9 cellular contexts compared by ENCODE assay signal in the genomic region with DNA sequence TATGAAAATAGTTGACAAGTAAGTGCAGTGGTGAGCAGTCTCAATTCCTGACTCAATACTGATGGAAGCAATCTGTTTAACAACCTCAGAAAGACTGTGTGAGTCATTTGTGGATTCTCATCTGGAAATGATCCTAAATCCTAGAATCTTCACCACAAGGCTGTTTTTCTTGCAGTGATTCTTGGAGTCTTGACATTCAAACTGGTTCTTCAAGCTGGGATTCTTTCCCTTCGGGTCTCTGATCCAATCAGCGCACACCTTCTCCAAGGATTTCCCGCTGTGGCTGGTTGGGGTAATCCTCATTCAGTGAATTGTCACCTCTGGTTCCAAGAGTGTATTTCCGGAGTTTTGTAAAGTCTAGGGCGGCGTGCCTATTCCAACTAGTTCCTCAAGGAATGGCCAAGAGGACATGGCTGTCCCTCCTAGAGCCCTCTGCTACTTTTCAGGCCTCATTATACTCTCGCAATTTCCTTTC. TPM values are rescaled to one million over a fixed set of nuclear protein-coding genes. Genes with fewer than 3 reads are reported as not detected.
DNase-seq lines count a peak whose midpoint lies in the region; ATAC-seq, FAIRE-seq and TF ChIP-seq lines count a peak whose summit lies in the region.
"Had no signal": no experiment of that assay in that cellular context is flagged by ENCODE, and none has a peak within 500 bp of the region (broad histone marks: within the 10 kb centered on the region; RNA-seq: fewer than 3 reads in every experiment).

No MANE protein-coding gene starts in this region.

- no peak overlapping the region for H3K27ac ChIP-seq in CD8-positive, alpha-beta T cell (ENCODE audit: low read depth, low read length)
- H3K27ac ChIP-seq in K562 (ENCODE audit: extremely low read depth, low read depth, low read length) (no peak overlapping the region), ovary (no peak overlapping the region), tibial artery (no peak overlapping the region)

- H3K4me2 ChIP-seq in K562 (ENCODE audit: insufficient read depth, low read length): no peak overlapping the region

- ATAC-seq in CD8-positive, alpha-beta T cell: peak; percentile 1
- peak; percentile 7 for ATAC-seq in HG02571 (IDR thresholded peaks at IDR 0.05; ENCODE audit: unreplicated experiment)
- peak; percentile 18; the same call in 2 of the 3 replicates for ATAC-seq in K562

- H3K4me3 Mint-ChIP-seq in CD8-positive, alpha-beta T cell: no peak overlapping the region
- H3K4me3 Mint-ChIP-seq in mesothelial cell of epicardium: no peak overlapping the region

- no peaks in the 10 kb centered on the region for H3K9me1 ChIP-seq in K562 (ENCODE audit: control insufficient read depth, insufficient read depth, low read length)

- no peaks in the 10 kb centered on the region for H3K79me2 ChIP-seq in K562 (ENCODE audit: control insufficient read depth, insufficient read depth, low read length)

- peaks cover 15% of the 10 kb centered on the region for H3K4me1 ChIP-seq in CD8-positive, alpha-beta T cell (ENCODE audit: insufficient read depth, low read length)
- peaks cover 7 to 18% of the 10 kb centered on the region in 2 experiments; a peak in 3 of 5 replicates for H3K4me1 ChIP-seq in K562 (replicated peaks in 1 of 2; ENCODE audit: control insufficient read depth in 2 of 2, insufficient read depth in 2 of 2, low read length in 2 of 2)
- H3K4me1 ChIP-seq in ovary (ENCODE audit: insufficient read depth): no peaks in the 10 kb centered on the region
- H3K4me1 ChIP-seq in tibial artery: no peaks in the 10 kb centered on the region

- CTCF ChIA-PET in CD8-positive, alpha-beta T cell (lab: Charles Lee): interaction anchor here (0.6 to 6.4 kb wide), 20 partner anchors 9 to 134 kb away, joined by 3 to 102 read pairs (median 6); partner anchors contain the start of gene SLC2A3
- CTCF ChIA-PET in K562 (lab: Yijun Ruan, JAX; ENCODE audit: low intra/inter-chr PET ratio): interaction anchor here (1.2 to 3.6 kb wide), 4 partner anchors 59 to 135 kb away, joined by 5 to 23 read pairs (median 10); partner anchors contain the start of gene SLC2A3

- no peak overlapping the region for H3K27ac Mint-ChIP-seq in CD8-positive, alpha-beta T cell
- peak overlapping the region; percentile 51 for H3K27ac Mint-ChIP-seq in mesothelial cell of epicardium
- H3K27ac Mint-ChIP-seq: activated T-helper 2 cell treated with anti-CD3 and anti-CD28 coated beads, Interferon-gamma antibody, Interleukin-2, Interleukin-4, amounts not matched to agents 10 μg/mL and 5 μg/mL and 100 μg/mL, durations not matched to agents 14 hours and 24 hours and 36 hours had no signal

- peaks cover 19% of the 10 kb centered on the region for H3K4me1 Mint-ChIP-seq in CD8-positive, alpha-beta T cell (ENCODE audit: low read depth)
- peaks cover 22% of the 10 kb centered on the region for H3K4me1 Mint-ChIP-seq in mesothelial cell of epicardium

- no peak overlapping the region for H3K4me3 ChIP-seq in CD8-positive, alpha-beta T cell (ENCODE audit: low read depth, low read length)
- H3K4me3 ChIP-seq in K562 (no peak overlapping the region), ovary (no peak overlapping the region), tibial artery (no peak overlapping the region)

- intact Hi-C loops in CD8-positive, alpha-beta T cell (cut with DNase I, micrococcal nuclease): loop anchor here (1.0 to 5.0 kb wide), 7 partner anchors 24 to 134 kb away; partner anchors contain the start of gene C3AR1 (in 1 of the 2)
- intact Hi-C loops in K562 (cut with micrococcal nuclease) (loop anchor here (1.0 to 2.0 kb wide), 3 partner anchors 34 to 134 kb away; no protein-coding TSS in a partner anchor), ovary (cut with DNase I) (loop anchor here in 3 of 4 donors (5.0 to 10.0 kb wide), 3 partner anchors 57 to 137 kb away; partner anchors contain the start of gene SLC2A3 (in 3 of the 3)), tibial artery (cut with DNase I; ENCODE audit: low total_unique reads) (loop anchor here (5.0 kb wide), 2 partner anchors 57 to 132 kb away; partner anchors contain the start of gene SLC2A3)

- no peak for FAIRE-seq in K562 (lab: Jason Lieb, UNC)

- no peak for DNase-seq in CD8-positive, alpha-beta T cell
- DNase-seq in K562 (ENCODE audit: extremely low read depth in 1 of 4, low spot score in 3 of 4) (peak in 1 of 4 experiments; percentile 7), mesothelial cell of epicardium (ENCODE audit: low spot score in 2 of 2, unreplicated experiment in 2 of 2) (no peak), ovary (no peak), tibial artery (no peak), KG1 (lab: John Stamatoyannopoulos, UW) (no peak), DMS 273 (lab: John Stamatoyannopoulos, UW; ENCODE audit: unreplicated experiment) (no peak)

- H3K9me3 ChIP-seq in CD8-positive, alpha-beta T cell (ENCODE audit: low read length): no peaks in the 10 kb centered on the region
- H3K9me3 ChIP-seq in K562 (replicated peaks; ENCODE audit: control insufficient read depth, insufficient read depth, low read depth, low read length) (no peaks in the 10 kb centered on the region), ovary (no peaks in the 10 kb centered on the region), tibial artery (no peaks in the 10 kb centered on the region)

- in situ Hi-C loops in K562 (cut with MboI): loop anchor here (5.0 kb wide), 2 partner anchors 62 to 137 kb away; no protein-coding TSS in a partner anchor

- TF ChIP-seq RAD21 in K562 (CRISPR knock-in tag; conservative IDR thresholded peaks at IDR 0.05 in 1 of 2, IDR thresholded peaks at IDR 0.05 in 1 of 2): no peak

- WGBS in K562 (ENCODE audit: insufficient coverage, low coverage, missing lambda C conversion rate): 22% methylated on average over 5 of the region's 7 CpGs
- WGBS in ovary, 3 donors: 58 to 73% (median 61%) methylated on average over 7 of the region's 7 CpGs

- H3K27me3 Mint-ChIP-seq in CD8-positive, alpha-beta T cell (ENCODE audit: low read depth): no peaks in the 10 kb centered on the region
- no peaks in the 10 kb centered on the region for H3K27me3 Mint-ChIP-seq in mesothelial cell of epicardium (ENCODE audit: low read depth)

- TF ChIP-seq POLR2A in K562 (conservative IDR thresholded peaks at IDR 0.05) (no peak), ovary (IDR thresholded peaks at IDR 0.05) (no peak)

- TF ChIP-seq EP300 in K562 (IDR thresholded peaks at IDR 0.05; ENCODE audit: low read length) (no peak), ovary (IDR thresholded peaks at IDR 0.05) (no peak)

- no peak overlapping the region for H2AFZ ChIP-seq in K562 (ENCODE audit: low read depth, low read length)

- no peaks in the 10 kb centered on the region for H3K36me3 Mint-ChIP-seq in CD8-positive, alpha-beta T cell
- peaks cover 4% of the 10 kb centered on the region for H3K36me3 Mint-ChIP-seq in mesothelial cell of epicardium

- no peak for TF ChIP-seq CTCF in CD8-positive, alpha-beta T cell (IDR thresholded peaks at IDR 0.05)
- TF ChIP-seq CTCF in K562 (IDR thresholded peaks at IDR 0.05 in 2 of 3, conservative IDR thresholded peaks at IDR 0.05 in 1 of 3; ENCODE audit: insufficient read depth in 2 of 3, low read depth in 1 of 3, low read length in 3 of 3) (no peak), mesothelial cell of epicardium (IDR thresholded peaks at IDR 0.05; ENCODE audit: unreplicated experiment) (no peak), ovary (IDR thresholded peaks at IDR 0.05) (no peak), tibial artery (IDR thresholded peaks at IDR 0.05) (no peak)

- no TSS peak for BruUV-seq in K562 (replicated peaks; lab: Mats Ljungman, UMichigan)

- H3K9me3 Mint-ChIP-seq in CD8-positive, alpha-beta T cell: no peaks in the 10 kb centered on the region
- peaks cover 18% of the 10 kb centered on the region for H3K9me3 Mint-ChIP-seq in mesothelial cell of epicardium

- H3K27me3 ChIP-seq in CD8-positive, alpha-beta T cell (ENCODE audit: insufficient read depth, low read length): no peaks in the 10 kb centered on the region
- H3K27me3 ChIP-seq in K562 (ENCODE audit: control insufficient read depth in 2 of 2, insufficient read depth in 2 of 2, low read length in 2 of 2) (no peaks in the 10 kb centered on the region), ovary (no peaks in the 10 kb centered on the region), tibial artery (no peaks in the 10 kb centered on the region)

- no peaks in the 10 kb centered on the region for H4K20me1 ChIP-seq in K562 (replicated peaks; ENCODE audit: control insufficient read depth, insufficient read depth, low read length)

- no peak overlapping the region for H3K9ac ChIP-seq in K562 (ENCODE audit: insufficient read depth in 1 of 2, low read depth in 2 of 2, low read length in 2 of 2)

- no peaks in the 10 kb centered on the region for H3K36me3 ChIP-seq in CD8-positive, alpha-beta T cell (ENCODE audit: insufficient read depth, low read length)
- H3K36me3 ChIP-seq in K562 (ENCODE audit: control insufficient read depth, insufficient read depth, low read length) (no peaks in the 10 kb centered on the region), ovary (no peaks in the 10 kb centered on the region), tibial artery (no peaks in the 10 kb centered on the region)

- POLR2A ChIA-PET in CD8-positive, alpha-beta T cell (lab: Charles Lee): interaction anchor here (0.8 to 1.4 kb wide), 7 partner anchors 34 to 135 kb away, joined by 3 to 14 read pairs (median 6); partner anchors contain the start of gene SLC2A3
- POLR2A ChIA-PET in K562 (lab: Yijun Ruan, JAX): interaction anchor here (3.2 kb wide), 1 partner anchor 61 kb away, joined by 26 read pairs; no protein-coding TSS in a partner anchor

RNA-seq across cellular contexts. Expression of gene FOXJ2, which starts 37.7 kb away (rescaled TPM):
- 10 to 100 TPM; 38.9 to 39.3 TPM for total RNA-seq in CD8-positive, alpha-beta T cell
- 4.7 and 7.3 TPM in 2 replicates for total RNA-seq in K562 (2011; cell fraction: chromatin; rRNA removed; ENCODE audit: low replicate concordance)
- total RNA-seq in K562 (2011; cell fraction: nucleolus; rRNA removed): 4.7 and 4.9 TPM in 2 replicates
- 4.8 and 7.8 TPM in 2 replicates for total RNA-seq in K562 (2011; cell fraction: nucleoplasm; rRNA removed)
- total RNA-seq in K562 (2014; rRNA removed) (2.9 and 4.0 TPM in 2 replicates), K562 (2014; rRNA removed; fragmentation: Illumina TruSeq; extraction: Trizol) (1.9 and 2.1 TPM in 2 replicates), K562 (2015; rRNA removed; fragmentation: Illumina TruSeq; extraction: Trizol) (2.4 and 2.5 TPM in 2 replicates), K562 (2021) (6.6 and 6.8 TPM in 2 replicates), mesothelial cell of epicardium (16.1 to 16.7 TPM (median 16.7 TPM) in 3 replicates), ovary (10 to 100 TPM; 10.5 to 30.8 (median 28.3) TPM)
- polyA plus RNA-seq in K562 (2011; rRNA removed) (2.3 and 3.2 TPM in 2 replicates), K562 (2014; fragmentation: Illumina TruSeq; extraction: Trizol) (5.7 and 7.5 TPM in 2 replicates), K562 (2014; fragmentation: Nextera tagmentation; extraction: Ambion mirVana) (1 to 10 TPM; 1.0 to 1.1 TPM), K562 (2014; rRNA removed) (3.7 and 4.2 TPM in 2 replicates), ovary (10 to 100 TPM; 16.8 to 32.1 TPM)
- polyA plus RNA-seq in K562 (2011; cell fraction: cytosol; rRNA removed): 1.6 and 2.1 TPM in 2 replicates
- polyA plus RNA-seq in K562 (2011; cell fraction: nucleus; rRNA removed): 4.8 and 7.3 TPM in 2 replicates
- 5.1 and 6.6 TPM in 2 replicates for polyA plus RNA-seq in K562 (2012)
- 2.2 TPM in 2 replicates for polyA minus RNA-seq in K562 (2011; rRNA and poly(A)+ RNA removed)
- polyA minus RNA-seq in K562 (2011; cell fraction: cytosol; rRNA and poly(A)+ RNA removed): 2.2 and 3.4 TPM in 2 replicates
- 1.6 and 2.4 TPM in 2 replicates for polyA minus RNA-seq in K562 (2011; cell fraction: nucleus; rRNA and poly(A)+ RNA removed)

RNA-seq across cellular contexts. Expression of gene SLC2A3, which starts 58.8 kb away (rescaled TPM):
- total RNA-seq in CD8-positive, alpha-beta T cell: 1,000 to 10,000 TPM; 1,170 to 1,193 TPM
- 809 and 942 TPM in 2 replicates for total RNA-seq in K562 (2011; cell fraction: chromatin; rRNA removed; ENCODE audit: low replicate concordance)
- total RNA-seq in K562 (2011; cell fraction: nucleolus; rRNA removed): 602 and 714 TPM in 2 replicates
- total RNA-seq in K562 (2011; cell fraction: nucleoplasm; rRNA removed): 822 and 830 TPM in 2 replicates
- total RNA-seq in K562 (2014; rRNA removed) (64.0 and 67.3 TPM in 2 replicates), K562 (2014; rRNA removed; fragmentation: Illumina TruSeq; extraction: Trizol) (119 and 138 TPM in 2 replicates), K562 (2015; rRNA removed; fragmentation: Illumina TruSeq; extraction: Trizol) (78.9 and 86.3 TPM in 2 replicates), K562 (2021) (140 and 161 TPM in 2 replicates), mesothelial cell of epicardium (170 to 186 TPM (median 186 TPM) in 3 replicates), ovary (100 to 1,000 TPM in 1 of 7 donors, 10 to 100 TPM in 6; 24.0 to 100 (median 34.8) TPM)
- polyA plus RNA-seq in K562 (2011; rRNA removed) (296 and 491 TPM in 2 replicates), K562 (2014; fragmentation: Illumina TruSeq; extraction: Trizol) (101 and 104 TPM in 2 replicates), K562 (2014; fragmentation: Nextera tagmentation; extraction: Ambion mirVana) (100 to 1,000 TPM in 1 of 2 experiments, 10 to 100 TPM in 1; 93.4 to 129 TPM), K562 (2014; rRNA removed) (97.9 and 98.7 TPM in 2 replicates), ovary (10 to 100 TPM; 14.1 to 25.5 TPM)
- 291 and 361 TPM in 2 replicates for polyA plus RNA-seq in K562 (2011; cell fraction: cytosol; rRNA removed)
- 164 and 209 TPM in 2 replicates for polyA plus RNA-seq in K562 (2011; cell fraction: nucleus; rRNA removed)
- polyA plus RNA-seq in K562 (2012): 81.0 and 167 TPM in 2 replicates
- 452 and 599 TPM in 2 replicates for polyA minus RNA-seq in K562 (2011; rRNA and poly(A)+ RNA removed)
- 168 and 265 TPM in 2 replicates for polyA minus RNA-seq in K562 (2011; cell fraction: cytosol; rRNA and poly(A)+ RNA removed)
- 149 and 249 TPM in 2 replicates for polyA minus RNA-seq in K562 (2011; cell fraction: nucleus; rRNA and poly(A)+ RNA removed)
